8 cellular contexts compared by ENCODE assay signal in the genomic region with DNA sequence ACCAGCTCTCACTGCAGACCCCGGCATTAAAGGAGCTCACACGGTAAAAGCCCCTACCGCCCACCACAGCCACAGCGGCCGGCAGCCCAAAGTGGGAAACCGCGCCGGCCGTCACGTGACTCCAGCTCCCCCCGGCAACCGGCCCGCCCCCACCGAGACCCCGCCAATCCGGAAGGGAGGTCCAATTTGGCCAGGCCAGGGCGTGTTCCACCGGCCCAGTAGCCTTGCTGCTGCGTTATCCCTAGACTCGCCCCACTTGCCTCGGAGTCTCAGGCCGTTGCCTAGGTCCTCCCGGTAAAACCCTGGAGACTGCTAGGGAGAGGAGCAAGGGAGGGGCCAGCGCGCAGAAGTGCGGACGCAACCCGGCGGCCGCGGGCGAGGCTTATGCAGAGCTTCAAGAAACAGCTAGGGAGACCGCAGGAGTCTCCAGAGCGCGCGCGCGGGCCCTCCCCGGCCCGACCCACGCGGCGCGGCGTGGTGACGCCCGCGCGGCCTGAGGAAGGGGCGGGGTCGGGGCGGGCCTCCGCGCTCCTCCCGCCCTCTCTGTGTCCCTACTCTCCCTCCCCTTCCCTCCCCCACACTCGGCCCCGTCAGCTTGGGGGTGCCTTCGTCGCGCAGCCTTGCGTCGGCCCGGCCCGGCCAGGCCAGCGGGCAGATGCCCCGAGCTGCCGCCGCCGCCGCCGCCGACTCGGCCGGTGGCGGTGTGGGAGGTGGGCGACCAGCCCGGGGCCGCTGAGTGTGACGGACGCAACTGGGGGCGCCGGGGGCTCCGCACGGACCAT. TPM values are rescaled to one million over a fixed set of nuclear protein-coding genes. Genes with fewer than 3 reads are reported as not detected.
DNase-seq lines count a peak whose midpoint lies in the region; ATAC-seq and TF ChIP-seq lines count a peak whose summit lies in the region.

A gene with protein sequence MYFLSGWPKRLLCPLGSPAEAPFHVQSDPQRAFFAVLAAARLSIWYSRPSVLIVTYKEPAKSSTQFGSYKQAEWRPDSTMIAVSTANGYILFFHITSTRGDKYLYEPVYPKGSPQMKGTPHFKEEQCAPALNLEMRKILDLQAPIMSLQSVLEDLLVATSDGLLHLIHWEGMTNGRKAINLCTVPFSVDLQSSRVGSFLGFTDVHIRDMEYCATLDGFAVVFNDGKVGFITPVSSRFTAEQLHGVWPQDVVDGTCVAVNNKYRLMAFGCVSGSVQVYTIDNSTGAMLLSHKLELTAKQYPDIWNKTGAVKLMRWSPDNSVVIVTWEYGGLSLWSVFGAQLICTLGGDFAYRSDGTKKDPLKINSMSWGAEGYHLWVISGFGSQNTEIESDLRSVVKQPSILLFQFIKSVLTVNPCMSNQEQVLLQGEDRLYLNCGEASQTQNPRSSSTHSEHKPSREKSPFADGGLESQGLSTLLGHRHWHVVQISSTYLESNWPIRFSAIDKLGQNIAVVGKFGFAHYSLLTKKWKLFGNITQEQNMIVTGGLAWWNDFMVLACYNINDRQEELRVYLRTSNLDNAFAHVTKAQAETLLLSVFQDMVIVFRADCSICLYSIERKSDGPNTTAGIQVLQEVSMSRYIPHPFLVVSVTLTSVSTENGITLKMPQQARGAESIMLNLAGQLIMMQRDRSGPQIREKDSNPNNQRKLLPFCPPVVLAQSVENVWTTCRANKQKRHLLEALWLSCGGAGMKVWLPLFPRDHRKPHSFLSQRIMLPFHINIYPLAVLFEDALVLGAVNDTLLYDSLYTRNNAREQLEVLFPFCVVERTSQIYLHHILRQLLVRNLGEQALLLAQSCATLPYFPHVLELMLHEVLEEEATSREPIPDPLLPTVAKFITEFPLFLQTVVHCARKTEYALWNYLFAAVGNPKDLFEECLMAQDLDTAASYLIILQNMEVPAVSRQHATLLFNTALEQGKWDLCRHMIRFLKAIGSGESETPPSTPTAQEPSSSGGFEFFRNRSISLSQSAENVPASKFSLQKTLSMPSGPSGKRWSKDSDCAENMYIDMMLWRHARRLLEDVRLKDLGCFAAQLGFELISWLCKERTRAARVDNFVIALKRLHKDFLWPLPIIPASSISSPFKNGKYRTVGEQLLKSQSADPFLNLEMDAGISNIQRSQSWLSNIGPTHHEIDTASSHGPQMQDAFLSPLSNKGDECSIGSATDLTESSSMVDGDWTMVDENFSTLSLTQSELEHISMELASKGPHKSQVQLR (N-terminal part only) (plus strand): TSS at position 578 of the 782 bp plus-strand sequence. CDS start 203 bp downstream, at position 781.

- TF ChIP-seq CTCF in DOHH2 (IDR thresholded peaks at IDR 0.05; ENCODE audit: low read depth, low read length, poor library complexity, severe bottlenecking) (no peak), fibroblast of lung (conservative IDR thresholded peaks at IDR 0.05 in 1 of 2, IDR thresholded peaks at IDR 0.05 in 1 of 2; ENCODE audit: low read depth in 1 of 2, low read length in 2 of 2) (no peak)

- H3K36me3 ChIP-seq in DOHH2 (ENCODE audit: control insufficient read depth, low read length) (peaks cover 69% of the 10 kb centered on the region), KOPT-K1 (ENCODE audit: insufficient read depth, low read length) (no peaks in the 10 kb centered on the region), fibroblast of lung (ENCODE audit: control insufficient read depth, insufficient read depth, low read length) (no peaks in the 10 kb centered on the region)
- H3K36me3 ChIP-seq in naive thymus-derived CD4-positive, alpha-beta T cell (ENCODE audit: control insufficient read depth in 2 of 3, insufficient read depth in 3 of 3, low read length in 3 of 3), result peaks cover 0 to 6% (median 0%) of the 10 kb centered on the region in 3 experiments

- intact Hi-C loops in naive thymus-derived CD4-positive, alpha-beta T cell (cut with micrococcal nuclease), result loop anchor here (1.0 to 10.0 kb wide), 20 partner anchors 86 to 1129 kb away; partner anchors contain the start of genes AK3 (in 2 of the 2), CDC37L1 (in 2 of the 2), ERMP1 (in 2 of the 2) and JAK2 (in 2 of the 2)

- peak within 1 kb of the TSS; percentile 95 for H3K4me3 Mint-ChIP-seq in activated T-helper 17 cell treated with anti-CD3 and anti-CD28 coated beads, Interleukin-2, amount 50 U/mL, for 72 hours
- H3K4me3 Mint-ChIP-seq in naive thymus-derived CD4-positive, alpha-beta T cell, result peak within 1 kb of the TSS; percentile 94 to 100 (median 99)
- H3K4me3 Mint-ChIP-seq in stimulated activated memory B cell treated with anti-CD40 and anti-IgM and Interleukin-4, amounts not matched to agents 10 μg/mL and 1 μg/mL and 100 μg/mL, for 72 hours, result peak within 1 kb of the TSS; percentile 97

- H3K36me3 Mint-ChIP-seq in activated T-helper 17 cell treated with anti-CD3 and anti-CD28 coated beads, Interleukin-2, amount 50 U/mL, for 72 hours (ENCODE audit: low read depth), result peaks cover 29% of the 10 kb centered on the region
- peaks cover 0 to 15% (median under 1%) of the 10 kb centered on the region in 5 donors for H3K36me3 Mint-ChIP-seq in naive thymus-derived CD4-positive, alpha-beta T cell
- H3K36me3 Mint-ChIP-seq in stimulated activated memory B cell treated with anti-CD40 and anti-IgM and Interleukin-4, amounts not matched to agents 10 μg/mL and 1 μg/mL and 100 μg/mL, for 72 hours, result peaks cover 2% of the 10 kb centered on the region

- peak; percentile 48 for ATAC-seq in GM21786 (IDR thresholded peaks at IDR 0.05; ENCODE audit: unreplicated experiment)
- peak; percentile 86 for ATAC-seq in activated T-helper 17 cell treated with anti-CD3 and anti-CD28 coated beads, Interleukin-2, amount 50 U/mL, for 72 hours (replicated peaks)
- peak; percentile 94 for ATAC-seq in naive thymus-derived CD4-positive, alpha-beta T cell
- ATAC-seq in stimulated activated memory B cell treated with anti-CD40 and anti-IgM and Interleukin-4, amounts not matched to agents 10 μg/mL and 1 μg/mL and 100 μg/mL, for 72 hours, result peak; percentile 92

- no peaks in the 10 kb centered on the region for H3K27me3 Mint-ChIP-seq in activated T-helper 17 cell treated with anti-CD3 and anti-CD28 coated beads, Interleukin-2, amount 50 U/mL, for 72 hours
- no peaks in the 10 kb centered on the region for H3K27me3 Mint-ChIP-seq in naive thymus-derived CD4-positive, alpha-beta T cell
- H3K27me3 Mint-ChIP-seq in stimulated activated memory B cell treated with anti-CD40 and anti-IgM and Interleukin-4, amounts not matched to agents 10 μg/mL and 1 μg/mL and 100 μg/mL, for 72 hours, result no peaks in the 10 kb centered on the region

- H3K4me2 ChIP-seq in DOHH2 (ENCODE audit: low read length), result peak within 1 kb of the TSS; percentile 95
- H3K4me2 ChIP-seq in fibroblast of lung (ENCODE audit: extremely low read depth, insufficient read depth, low read length), result peak within 1 kb of the TSS; percentile 79

- POLR2A ChIA-PET in naive thymus-derived CD4-positive, alpha-beta T cell (lab: Charles Lee), result interaction anchor here (0.7 to 3.5 kb wide), 27 partner anchors 16 to 1129 kb away, joined by 3 to 29 read pairs (median 5); partner anchors contain the start of genes CD274, CDC37L1, ERMP1 and JAK2

- peak within 1 kb of the TSS; percentile 94 for H2AFZ ChIP-seq in fibroblast of lung (ENCODE audit: low read length)

- H3K4me1 ChIP-seq in DOHH2 (ENCODE audit: control insufficient read depth, low read length) (peaks cover 69% of the 10 kb centered on the region), fibroblast of lung (ENCODE audit: control insufficient read depth, extremely low read depth, insufficient read depth, low read length) (peaks cover 5% of the 10 kb centered on the region)
- peaks cover 10 to 49% of the 10 kb centered on the region in 2 donors for H3K4me1 ChIP-seq in naive thymus-derived CD4-positive, alpha-beta T cell (ENCODE audit: control insufficient read depth in 2 of 2, insufficient read depth in 2 of 2, low read length in 2 of 2)

- DNase-seq in RPMI7951 (ENCODE audit: low read depth) (peak; percentile 88), fibroblast of lung (ENCODE audit: low read depth in 2 of 2) (peak; percentile 91)
- peak; percentile 85 to 91 (median 88) for DNase-seq in naive thymus-derived CD4-positive, alpha-beta T cell

- H3K9me3 ChIP-seq in DOHH2 (ENCODE audit: control insufficient read depth, insufficient read depth, low read length) (no peaks in the 10 kb centered on the region; the same call in 1 of the 2 replicates), KOPT-K1 (ENCODE audit: insufficient read depth, low read length, poor library complexity, severe bottlenecking) (no peaks in the 10 kb centered on the region), fibroblast of lung (ENCODE audit: control insufficient read depth, insufficient read depth, low read depth, low read length) (no peaks in the 10 kb centered on the region)
- H3K9me3 ChIP-seq in naive thymus-derived CD4-positive, alpha-beta T cell (ENCODE audit: control insufficient read depth in 2 of 3, low read length in 3 of 3), result no peaks in the 10 kb centered on the region

- H3K4me3 ChIP-seq in DOHH2 (ENCODE audit: low read length) (peak within 1 kb of the TSS; percentile 98), fibroblast of lung (replicated peaks in 1 of 4; ENCODE audit: control extremely low read depth in 1 of 4, insufficient read depth in 1 of 4, low read depth in 3 of 4, low read length in 4 of 4) (peak within 1 kb of the TSS; percentile 49 to 95 (median 84))
- peak within 1 kb of the TSS; percentile 88 for H3K4me3 ChIP-seq in naive thymus-derived CD4-positive, alpha-beta T cell (ENCODE audit: low read length)

- peaks cover 15% of the 10 kb centered on the region for H4K20me1 ChIP-seq in DOHH2 (ENCODE audit: control insufficient read depth, insufficient read depth, low read depth, low read length)
- no peaks in the 10 kb centered on the region for H4K20me1 ChIP-seq in fibroblast of lung (ENCODE audit: control insufficient read depth, extremely low read depth, insufficient read depth, low read length)

- H3K27ac Mint-ChIP-seq in activated T-helper 17 cell treated with anti-CD3 and anti-CD28 coated beads, Interleukin-2, amount 50 U/mL, for 72 hours, result peak within 1 kb of the TSS; percentile 95
- H3K27ac Mint-ChIP-seq in naive thymus-derived CD4-positive, alpha-beta T cell, result peak within 1 kb of the TSS; percentile 94 to 99 (median 98)
- H3K27ac Mint-ChIP-seq in stimulated activated memory B cell treated with anti-CD40 and anti-IgM and Interleukin-4, amounts not matched to agents 10 μg/mL and 1 μg/mL and 100 μg/mL, for 72 hours, result peak within 1 kb of the TSS; percentile 99

- peak within 1 kb of the TSS; percentile 81 for H3K9ac ChIP-seq in fibroblast of lung (ENCODE audit: insufficient read depth, low read length)

- peaks cover 28% of the 10 kb centered on the region for H3K4me1 Mint-ChIP-seq in activated T-helper 17 cell treated with anti-CD3 and anti-CD28 coated beads, Interleukin-2, amount 50 U/mL, for 72 hours
- peaks cover 43 to 77% (median 65%) of the 10 kb centered on the region in 7 donors for H3K4me1 Mint-ChIP-seq in naive thymus-derived CD4-positive, alpha-beta T cell
- peaks cover 69% of the 10 kb centered on the region for H3K4me1 Mint-ChIP-seq in stimulated activated memory B cell treated with anti-CD40 and anti-IgM and Interleukin-4, amounts not matched to agents 10 μg/mL and 1 μg/mL and 100 μg/mL, for 72 hours

- H3K27ac ChIP-seq in DOHH2 (ENCODE audit: low read depth, low read length), result peak within 1 kb of the TSS; percentile 99
- peak within 1 kb of the TSS; percentile 76 for H3K27ac ChIP-seq in KOPT-K1 (ENCODE audit: low read depth, low read length, poor library complexity, severe bottlenecking)
- peak within 1 kb of the TSS; percentile 86 for H3K27ac ChIP-seq in fibroblast of lung (ENCODE audit: insufficient read depth, low read length)
- peak within 1 kb of the TSS; percentile 89 for H3K27ac ChIP-seq in naive thymus-derived CD4-positive, alpha-beta T cell (ENCODE audit: low read depth, low read length)

- no peaks in the 10 kb centered on the region for H3K9me2 ChIP-seq in DOHH2 (replicated peaks; ENCODE audit: control insufficient read depth, low read length)

- H3K9me3 Mint-ChIP-seq in activated T-helper 17 cell treated with anti-CD3 and anti-CD28 coated beads, Interleukin-2, amount 50 U/mL, for 72 hours, result no peaks in the 10 kb centered on the region
- no peaks in the 10 kb centered on the region for H3K9me3 Mint-ChIP-seq in naive thymus-derived CD4-positive, alpha-beta T cell
- no peaks in the 10 kb centered on the region for H3K9me3 Mint-ChIP-seq in stimulated activated memory B cell treated with anti-CD40 and anti-IgM and Interleukin-4, amounts not matched to agents 10 μg/mL and 1 μg/mL and 100 μg/mL, for 72 hours

- CTCF ChIA-PET in naive thymus-derived CD4-positive, alpha-beta T cell (lab: Charles Lee), result interaction anchor here (1.0 to 2.8 kb wide), 7 partner anchors 20 to 204 kb away, joined by 3 to 10 read pairs (median 4); partner anchors contain the start of genes CD274 and ERMP1

- H3K79me2 ChIP-seq in DOHH2 (ENCODE audit: control insufficient read depth, low read length) (peaks cover 84% of the 10 kb centered on the region), fibroblast of lung (ENCODE audit: control insufficient read depth, insufficient read depth, low read length) (peaks cover 50% of the 10 kb centered on the region)

- H3K27me3 ChIP-seq in DOHH2 (ENCODE audit: control insufficient read depth, low read length), result no peaks in the 10 kb centered on the region
- no peaks in the 10 kb centered on the region for H3K27me3 ChIP-seq in fibroblast of lung (ENCODE audit: control insufficient read depth, insufficient read depth, low read length)
- H3K27me3 ChIP-seq in naive thymus-derived CD4-positive, alpha-beta T cell (ENCODE audit: control insufficient read depth in 2 of 2, insufficient read depth in 2 of 2, low read length in 2 of 2), result no peaks in the 10 kb centered on the region

- H3F3A ChIP-seq in DOHH2 (ENCODE audit: control insufficient read depth, insufficient read depth), result peaks cover 22% of the 10 kb centered on the region

RNA-seq across cellular contexts. Expression of the gene that starts here (rescaled TPM):
- total RNA-seq in RPMI7951 (2014; rRNA removed; shearing (Covaris generic)), result 20.6 and 23.3 TPM in 2 replicates
- 10 to 100 TPM; 20.1 to 20.3 TPM for total RNA-seq in activated T-helper 17 cell treated with anti-CD3 and anti-CD28 coated beads, Interleukin-2, amount 50 U/mL, for 72 hours
- 37.8 and 43.1 TPM in 2 replicates for total RNA-seq in fibroblast of lung
- 25.1 and 38.9 TPM in 2 replicates for polyA plus RNA-seq in fibroblast of lung
- 12.1 and 16.7 TPM in 2 replicates for polyA plus RNA-seq in fibroblast of lung (2012)
- 28.2 and 38.5 TPM in 2 replicates for polyA minus RNA-seq in fibroblast of lung (ENCODE audit: low replicate concordance)
- total RNA-seq in naive thymus-derived CD4-positive, alpha-beta T cell, result 10 to 100 TPM; 20.2 to 28.2 (median 25.9) TPM
- 1 to 10 TPM; 4.8 to 9.3 TPM for polyA plus RNA-seq in naive thymus-derived CD4-positive, alpha-beta T cell

Comparison
In these comparisons a context has a peak if more than half of its experiments do, and no peak if none do; other contexts are left out.
1. Peak in every context shown above with its lines: DNase-seq, ATAC-seq, H3K4me3 ChIP-seq and H3K27ac ChIP-seq.